ENCODE assay signal across 8 cellular contexts in genomic region chr1:183842817-183843187, GRCh38. TPM values are rescaled to one million over a fixed set of nuclear protein-coding genes. Genes with fewer than 3 reads are reported as not detected.
DNase-seq lines count a peak whose midpoint lies in the region; ATAC-seq, FAIRE-seq and TF ChIP-seq lines count a peak whose summit lies in the region.

No MANE protein-coding gene starts in this region.

- BruUV-seq in HepG2 (replicated peaks; lab: Mats Ljungman, UMichigan) = TSS peak; percentile 88

- H3K4me3 ChIP-seq in HepG2 (replicated peaks in 1 of 3; ENCODE audit: insufficient read depth in 1 of 3, low read depth in 2 of 3, low read length in 3 of 3) (peak overlapping the region; percentile 3 to 74 (median 42); a peak in 5 of 6 replicates), right lobe of liver (no peak overlapping the region), endocrine pancreas (ENCODE audit: control insufficient read depth, insufficient read depth, low read length) (peak overlapping the region; percentile 80)

- TF ChIP-seq EP300 in HepG2 (IDR thresholded peaks at IDR 0.05; ENCODE audit: low read depth in 2 of 2, low read length in 2 of 2) (no peak), HepG2 (CRISPR knock-in tag; IDR thresholded peaks at IDR 0.05; ENCODE audit: borderline replicate concordance) (no peak)

- POLR2A ChIA-PET in HepG2 (lab: Yijun Ruan, JAX) = interaction anchor here (1.0 to 1.3 kb wide), 5 partner anchors 15 to 73 kb away, joined by 3 to 5 read pairs (median 3); partner anchors contain the start of gene RGL1
- POLR2A ChIA-PET in GM10248 (lab: Yijun Ruan, JAX) = interaction anchor here (0.6 kb wide), 1 partner anchor 252 kb away, joined by 6 read pairs; no protein-coding TSS in a partner anchor

- peaks cover 36% of the 10 kb centered on the region for H3K4me1 ChIP-seq in HepG2 (ENCODE audit: insufficient read depth, low read length)
- no peaks in the 10 kb centered on the region for H3K4me1 ChIP-seq in right lobe of liver
- peaks cover 13% of the 10 kb centered on the region for H3K4me1 ChIP-seq in endocrine pancreas (ENCODE audit: control insufficient read depth, insufficient read depth, low read length)
- no peaks in the 10 kb centered on the region for H3K4me1 ChIP-seq in foreskin keratinocyte

- TF ChIP-seq POLR2A in HepG2 (IDR thresholded peaks at IDR 0.05; ENCODE audit: insufficient read depth in 1 of 2, low read depth in 2 of 2, low read length in 2 of 2) (no peak), right lobe of liver (IDR thresholded peaks at IDR 0.05) (no peak)

- FAIRE-seq in HepG2 (lab: Jason Lieb, UNC) = no peak

- H3K9me3 ChIP-seq in HepG2 (ENCODE audit: low read length) (no peaks in the 10 kb centered on the region), right lobe of liver (no peaks in the 10 kb centered on the region), endocrine pancreas (ENCODE audit: control insufficient read depth, low read length) (no peaks in the 10 kb centered on the region)

- TF ChIP-seq RAD21 in HepG2 (CRISPR knock-in tag; IDR thresholded peaks at IDR 0.05) = no peak

- intact Hi-C loops in HepG2 (cut with micrococcal nuclease; ENCODE audit: unreplicated experiment) = loop anchor here (1.0 to 10.0 kb wide), 5 partner anchors 36 to 192 kb away; partner anchors contain the start of genes COLGALT2 and RGL1
- intact Hi-C loops in right lobe of liver (cut with DNase I) = no loop called here

- WGBS in HepG2 (ENCODE audit: low lambda C conversion rate) = 29% methylated on average over 1 of the region's 1 CpG
- WGBS in right lobe of liver (ENCODE audit: insufficient coverage, low coverage, low lambda C conversion rate, missing lambda C conversion rate) = 36% methylated on average over 1 of the region's 1 CpG

- ATAC-seq in HepG2 (peak; percentile 19; the same call in 1 of the 3 replicates), right lobe of liver (no peak), HG03280 (IDR thresholded peaks at IDR 0.05; ENCODE audit: unreplicated experiment) (peak; percentile 48), foreskin keratinocyte (no peak)

- H4K20me1 ChIP-seq in HepG2 (ENCODE audit: insufficient read depth, low read length) = no peaks in the 10 kb centered on the region

- peak overlapping the region; percentile 77 for H3K4me2 ChIP-seq in HepG2 (ENCODE audit: low read depth, low read length)

- CTCF ChIA-PET in HepG2 (lab: Yijun Ruan, JAX; ENCODE audit: low intra/inter-chr PET ratio, low total read pairs) (no interaction called here), GM10248 (lab: Yijun Ruan, JAX) (interaction anchor here (0.9 to 2.4 kb wide), 8 partner anchors 9 to 73 kb away, joined by 3 to 8 read pairs (median 5); no protein-coding TSS in a partner anchor)

- H3K79me2 ChIP-seq in HepG2 (ENCODE audit: insufficient read depth, low read length) = no peaks in the 10 kb centered on the region

- H3K36me3 ChIP-seq in HepG2 (replicated peaks in 1 of 2; ENCODE audit: control insufficient read depth in 1 of 2, insufficient read depth in 2 of 2, low read length in 2 of 2) = no peaks in the 10 kb centered on the region
- no peaks in the 10 kb centered on the region for H3K36me3 ChIP-seq in right lobe of liver
- no peaks in the 10 kb centered on the region for H3K36me3 ChIP-seq in endocrine pancreas (ENCODE audit: control insufficient read depth, insufficient read depth, low read length)

- DNase-seq in HepG2 (ENCODE audit: low spot score) (no peak), right lobe of liver (no peak), 8988T (no peak), foreskin keratinocyte (no peak), GM10248 (ENCODE audit: extremely low spot score) (no peak)
- DNase-seq in activated CD4-positive, alpha-beta T cell treated with anti-CD3 and anti-CD28 coated beads, Interleukin-2, amount 50 U/mL, for 1 hour = no peak

- peak overlapping the region; percentile 76 for H3K27ac ChIP-seq in HepG2 (ENCODE audit: extremely low read length, insufficient read depth, low read length)
- H3K27ac ChIP-seq in right lobe of liver = peak overlapping the region in 1 of 3 donors; percentile 49
- H3K27ac ChIP-seq in foreskin keratinocyte = no peak overlapping the region

- H3K27me3 ChIP-seq in HepG2 (ENCODE audit: control insufficient read depth in 1 of 2, insufficient read depth in 2 of 2, low read length in 2 of 2) (no peaks in the 10 kb centered on the region), right lobe of liver (no peaks in the 10 kb centered on the region), endocrine pancreas (ENCODE audit: control insufficient read depth, insufficient read depth, low read length) (no peaks in the 10 kb centered on the region), foreskin keratinocyte (no peaks in the 10 kb centered on the region)

- TF ChIP-seq CTCF in HepG2 (CRISPR knock-in tag; IDR thresholded peaks at IDR 0.05) (no peak), right lobe of liver (IDR thresholded peaks at IDR 0.05) (no peak), foreskin keratinocyte (conservative IDR thresholded peaks at IDR 0.05) (no peak), GM10248 (IDR thresholded peaks at IDR 0.05; ENCODE audit: control extremely low read depth, extremely low read depth, low read depth, missing control alignments) (no peak)

- H3K9ac ChIP-seq in HepG2 (ENCODE audit: insufficient read depth, low read depth, low read length) (peak overlapping the region; percentile 60), endocrine pancreas (ENCODE audit: control insufficient read depth, insufficient read depth, low read length) (no peak overlapping the region)

- peak overlapping the region; percentile 79 for H2AFZ ChIP-seq in HepG2 (ENCODE audit: low read length)

- in situ Hi-C loops in HepG2 (cut with HindIII; ENCODE audit: extremely low pct_ligation_motif_present, low pct_unique_long_range_greater_than_20kb) = no loop called here

TF ChIP-seq in HepG2, 621 proteins besides CTCF, POLR2A, EP300 and RAD21:
- TF ChIP-seq CENPT (CRISPR knock-in tag; IDR thresholded peaks at IDR 0.05; ENCODE audit: low read depth) (no peak), ZSCAN29 (CRISPR knock-in tag; conservative IDR thresholded peaks at IDR 0.05) (peak; percentile 17; the same call in 1 of the 2 replicates), ZNF674 (CRISPR knock-in tag; IDR thresholded peaks at IDR 0.05; ENCODE audit: low read depth) (no peak), HMGXB4 (CRISPR knock-in tag; IDR thresholded peaks at IDR 0.05; ENCODE audit: borderline replicate concordance in 1 of 2, low read depth in 1 of 2) (no peak), PHF21A (CRISPR knock-in tag; IDR thresholded peaks at IDR 0.05) (0 out of 2 replicates have a peak, but pooled peaks have one; percentile 10), YEATS4 (CRISPR knock-in tag; IDR thresholded peaks at IDR 0.05; ENCODE audit: borderline replicate concordance) (peak; percentile 4; the same call in 1 of the 2 replicates)
TF ChIP-seq in HepG2: peak in this region for 3.

RNA-seq across cellular contexts. Expression of gene RGL1, which starts 37.9 kb away (rescaled TPM):
- total RNA-seq in HepG2 (2016; rRNA removed; fragmentation: Illumina TruSeq; extraction: Trizol) (4.7 and 5.7 TPM in 2 replicates), right lobe of liver (10 to 100 TPM in 1 of 6 experiments, 1 to 10 TPM in 5; 5.5 to 13.1 (median 6.9) TPM), foreskin keratinocyte (1.1 and 1.2 TPM in 2 replicates)
- 0.81 and 1.1 TPM in 2 replicates for total RNA-seq in HepG2 (2016; cell fraction: cytosol; rRNA removed; fragmentation: Illumina TruSeq; extraction: Trizol; ENCODE audit: low read depth)
- 4.3 and 5.7 TPM in 2 replicates for total RNA-seq in HepG2 (2016; cell fraction: insoluble cytoplasmic fraction; rRNA removed; fragmentation: Illumina TruSeq; extraction: Trizol)
- total RNA-seq in HepG2 (2016; cell fraction: membrane; rRNA removed; fragmentation: Illumina TruSeq; extraction: Trizol) = 2.6 and 2.8 TPM in 2 replicates
- 5.2 and 5.9 TPM in 2 replicates for total RNA-seq in HepG2 (2016; cell fraction: nucleus; rRNA removed; fragmentation: Illumina TruSeq; extraction: Trizol)
- polyA plus RNA-seq in HepG2 (2011; rRNA removed) (3.4 and 3.5 TPM in 2 replicates), foreskin keratinocyte (0.34 and 0.37 TPM in 2 replicates)
- polyA plus RNA-seq in HepG2 (2011; cell fraction: cytosol; rRNA removed) = 2.4 and 3.1 TPM in 2 replicates
- polyA plus RNA-seq in HepG2 (2011; cell fraction: nucleus; rRNA removed) = 2.7 and 2.8 TPM in 2 replicates
- polyA plus RNA-seq in HepG2 (2012) = 1.8 and 1.9 TPM in 2 replicates
- 0.16 and 0.20 TPM in 2 replicates for polyA plus RNA-seq in HepG2 (2016; cell fraction: cytosol; fragmentation: Illumina TruSeq; extraction: Trizol; ENCODE audit: low read depth)
- polyA plus RNA-seq in HepG2 (2016; cell fraction: insoluble cytoplasmic fraction; fragmentation: Illumina TruSeq; extraction: Trizol; ENCODE audit: low read depth) = 5.0 and 5.2 TPM in 2 replicates
- 1.2 and 1.3 TPM in 2 replicates for polyA plus RNA-seq in HepG2 (2016; cell fraction: membrane; fragmentation: Illumina TruSeq; extraction: Trizol; ENCODE audit: low read depth)
- 5.2 and 5.4 TPM in 2 replicates for polyA plus RNA-seq in HepG2 (2016; cell fraction: nucleus; fragmentation: Illumina TruSeq; extraction: Trizol; ENCODE audit: insufficient read depth, low read depth)
- 1.8 and 3.3 TPM in 2 replicates for polyA minus RNA-seq in HepG2 (2011; rRNA and poly(A)+ RNA removed; ENCODE audit: low replicate concordance)
- 2.6 and 3.0 TPM in 2 replicates for polyA minus RNA-seq in HepG2 (2011; cell fraction: cytosol; rRNA and poly(A)+ RNA removed)
- polyA minus RNA-seq in HepG2 (2011; cell fraction: nucleus; rRNA and poly(A)+ RNA removed) = 6.7 and 7.7 TPM in 2 replicates

Comparison
In these comparisons a context has a peak if more than half of its experiments do, and no peak if none do; other contexts are left out.
1. ATAC-seq: peak in HepG2 (single experiment) and HG03280 (single experiment); none in right lobe of liver (0 of 4) and foreskin keratinocyte (single experiment).
2. H3K4me3 ChIP-seq: peak in HepG2 (3 of 3) and endocrine pancreas (single experiment); none in right lobe of liver (0 of 3).